Comparison of ENCODE assay signal across 1 cellular context in genomic region chr12:120228291-120229070, GRCh38.
TF ChIP-seq lines count a peak whose summit lies in the region.

No MANE protein-coding gene starts in this region.

TF ChIP-seq in HepG2, 621 proteins besides CTCF, POLR2A, EP300 and RAD21 (continued from another document and continues in another):
- no peak; the same call in 1 of the 2 replicates for TF ChIP-seq SNAI1 (CRISPR knock-in tag; IDR thresholded peaks at IDR 0.05; ENCODE audit: borderline replicate concordance)
- no peak for TF ChIP-seq NR1H2 (CRISPR knock-in tag; IDR thresholded peaks at IDR 0.05; ENCODE audit: borderline replicate concordance, low read depth)
- 0 out of 2 replicates have a peak, but pooled peaks have one; percentile 13 for TF ChIP-seq AHDC1 (CRISPR knock-in tag; IDR thresholded peaks at IDR 0.05; ENCODE audit: borderline replicate concordance)
- TF ChIP-seq ZEB1 (IDR thresholded peaks at IDR 0.05; ENCODE audit: insufficient replicate concordance, low read depth): no peak
- no peak for TF ChIP-seq ZNF713 (CRISPR knock-in tag; IDR thresholded peaks at IDR 0.05)
- no peak; the same call in 1 of the 2 replicates for TF ChIP-seq CEBPB (IDR thresholded peaks at IDR 0.05; ENCODE audit: borderline replicate concordance, low read depth, low read length)
- peak; percentile 92 for TF ChIP-seq IKZF5 (CRISPR knock-in tag; IDR thresholded peaks at IDR 0.05)
- peak; percentile 64; the same call in 1 of the 2 replicates for TF ChIP-seq ZNF549 (CRISPR knock-in tag; IDR thresholded peaks at IDR 0.05)
- no peak for TF ChIP-seq ZNF234 (CRISPR knock-in tag; conservative IDR thresholded peaks at IDR 0.05)
- TF ChIP-seq ZNF468 (CRISPR knock-in tag; IDR thresholded peaks at IDR 0.05): 0 out of 2 replicates have a peak, but pooled peaks have one; percentile 76
- peak in 1 of 2 experiments; percentile 78; a peak in 2 of 4 replicates for TF ChIP-seq KLF16 (CRISPR knock-in tag; IDR thresholded peaks at IDR 0.05)
- no peak for TF ChIP-seq ZNF777 (CRISPR knock-in tag; IDR thresholded peaks at IDR 0.05)
- peak; percentile 76; the same call in 1 of the 2 replicates for TF ChIP-seq ZSCAN9 (CRISPR knock-in tag; IDR thresholded peaks at IDR 0.05; ENCODE audit: borderline replicate concordance)
- TF ChIP-seq EHMT2 (IDR thresholded peaks at IDR 0.05; ENCODE audit: borderline replicate concordance, low read depth, low read length): no peak
- TF ChIP-seq HNRNPH1 (optimal IDR thresholded peaks at IDR 0.05; ENCODE audit: low read depth, low read length): no peak
- peak; percentile 72; the same call in 1 of the 2 replicates for TF ChIP-seq CHD4 (IDR thresholded peaks at IDR 0.05; ENCODE audit: borderline replicate concordance, low read length)
- TF ChIP-seq E2F2 (CRISPR knock-in tag; IDR thresholded peaks at IDR 0.05; ENCODE audit: borderline replicate concordance): no peak
- peak; percentile 93 for TF ChIP-seq MTA1 (CRISPR knock-in tag; IDR thresholded peaks at IDR 0.05; ENCODE audit: borderline replicate concordance)
- no peak for TF ChIP-seq GATA4 (IDR thresholded peaks at IDR 0.05; ENCODE audit: borderline replicate concordance, low read depth)
- no peak for TF ChIP-seq MNT (IDR thresholded peaks at IDR 0.05)
- peak; percentile 91; the same call in 1 of the 2 replicates for TF ChIP-seq ZNF670 (CRISPR knock-in tag; IDR thresholded peaks at IDR 0.05; ENCODE audit: borderline replicate concordance)
- peak; percentile 97 for TF ChIP-seq ZNF414 (CRISPR knock-in tag; IDR thresholded peaks at IDR 0.05)
- TF ChIP-seq ZMAT3 (CRISPR knock-in tag; conservative IDR thresholded peaks at IDR 0.05): peak; percentile 34; the same call in 1 of the 2 replicates
- no peak for TF ChIP-seq PLRG1 (conservative IDR thresholded peaks at IDR 0.05)
- peak; percentile 80; the same call in 1 of the 2 replicates for TF ChIP-seq KLF12 (CRISPR knock-in tag; IDR thresholded peaks at IDR 0.05; ENCODE audit: borderline replicate concordance)
- TF ChIP-seq FOXP4 (CRISPR knock-in tag; IDR thresholded peaks at IDR 0.05): no peak
- TF ChIP-seq ZNF800 (CRISPR knock-in tag; IDR thresholded peaks at IDR 0.05): peak; percentile 91
- no peak for TF ChIP-seq ZNF441 (CRISPR knock-in tag; IDR thresholded peaks at IDR 0.05; ENCODE audit: borderline replicate concordance)
- peak; percentile 81; the same call in 1 of the 2 replicates for TF ChIP-seq ZNF205 (CRISPR knock-in tag; IDR thresholded peaks at IDR 0.05)
- TF ChIP-seq ZNF883 (CRISPR knock-in tag; IDR thresholded peaks at IDR 0.05; ENCODE audit: not compliant biosample characterization): peak; percentile 90
- peak; percentile 87 for TF ChIP-seq SNAPC2 (CRISPR knock-in tag; IDR thresholded peaks at IDR 0.05)
- TF ChIP-seq ZBTB7B (CRISPR knock-in tag; IDR thresholded peaks at IDR 0.05): 0 out of 2 replicates have a peak, but pooled peaks have one; percentile 5
- peak; percentile 86; the same call in 1 of the 2 replicates for TF ChIP-seq SIX4 (CRISPR knock-in tag; IDR thresholded peaks at IDR 0.05)
- TF ChIP-seq MLX (CRISPR knock-in tag; IDR thresholded peaks at IDR 0.05): peak; percentile 60; the same call in 1 of the 2 replicates
- TF ChIP-seq ARID2 (CRISPR knock-in tag; IDR thresholded peaks at IDR 0.05; ENCODE audit: borderline replicate concordance): no peak; the same call in 1 of the 2 replicates
- TF ChIP-seq MEIS1 (CRISPR knock-in tag; IDR thresholded peaks at IDR 0.05; ENCODE audit: borderline replicate concordance): 0 out of 2 replicates have a peak, but pooled peaks have one; percentile 22
- TF ChIP-seq ZNF672 (CRISPR knock-in tag; IDR thresholded peaks at IDR 0.05): no peak
- TF ChIP-seq REPIN1 (CRISPR knock-in tag; IDR thresholded peaks at IDR 0.05; ENCODE audit: borderline replicate concordance, low read depth): peak; percentile 78; the same call in 1 of the 2 replicates
- peak; percentile 67 for TF ChIP-seq FOSL2 (CRISPR knock-in tag; IDR thresholded peaks at IDR 0.05)
- TF ChIP-seq ZNF761 (CRISPR knock-in tag; conservative IDR thresholded peaks at IDR 0.05): no peak
- TF ChIP-seq PHF5A (CRISPR knock-in tag; IDR thresholded peaks at IDR 0.05; ENCODE audit: low read depth, unreplicated experiment): peak; percentile 68
- no peak for TF ChIP-seq ZNF354B (CRISPR knock-in tag; IDR thresholded peaks at IDR 0.05)
- TF ChIP-seq KAT8 (CRISPR knock-in tag; IDR thresholded peaks at IDR 0.05): peak; percentile 68; the same call in 1 of the 2 replicates
- TF ChIP-seq ZNF430 (CRISPR knock-in tag; IDR thresholded peaks at IDR 0.05): peak; percentile 44
- no peak for TF ChIP-seq ZFYVE20 (CRISPR knock-in tag; IDR thresholded peaks at IDR 0.05; ENCODE audit: borderline replicate concordance, low read depth)
- TF ChIP-seq DPF2 (CRISPR knock-in tag; IDR thresholded peaks at IDR 0.05; ENCODE audit: borderline replicate concordance, low read depth): 0 out of 2 replicates have a peak, but pooled peaks have one; percentile 52
- 0 out of 2 replicates have a peak, but pooled peaks have one; percentile 13 for TF ChIP-seq ZFP37 (CRISPR knock-in tag; IDR thresholded peaks at IDR 0.05; ENCODE audit: borderline replicate concordance)
- peak; percentile 69; the same call in 1 of the 2 replicates for TF ChIP-seq GMEB1 (CRISPR knock-in tag; IDR thresholded peaks at IDR 0.05; ENCODE audit: borderline replicate concordance)
- no peak; the same call in none of the 2 replicates for TF ChIP-seq ZNF160 (CRISPR knock-in tag; IDR thresholded peaks at IDR 0.05)
- TF ChIP-seq ZNF24 (IDR thresholded peaks at IDR 0.05): no peak
- no peak for TF ChIP-seq ZNF225 (CRISPR knock-in tag; IDR thresholded peaks at IDR 0.05)
